Comparison of ENCODE assay signal across 25 cellular contexts in genomic region chr22:48101704-48102103, GRCh38.
DNase-seq lines count a peak whose midpoint lies in the region; ATAC-seq, FAIRE-seq and TF ChIP-seq lines count a peak whose summit lies in the region.
"Had no signal": no experiment of that assay in that cellular context is flagged by ENCODE, and none has a peak within 500 bp of the region (broad histone marks: within the 10 kb centered on the region; RNA-seq: fewer than 3 reads in every experiment).

No MANE protein-coding gene starts in this region.

- H3K27me3 Mint-ChIP-seq in activated CD4-positive, alpha-beta T cell treated with anti-CD3 and anti-CD28 coated beads, Interleukin-2, amount 10 ng/mL, durations not matched to agents 7 days and 5 days = peaks cover 10% of the 10 kb centered on the region

- no peak overlapping the region for H3K9ac ChIP-seq in OCI-LY1 (ENCODE audit: low read length)

- H3K9me2 ChIP-seq in OCI-LY1 (ENCODE audit: low read depth, low read length) = no peaks in the 10 kb centered on the region

- peak overlapping the region; percentile 31 for H3K27ac Mint-ChIP-seq in activated CD4-positive, alpha-beta T cell treated with anti-CD3 and anti-CD28 coated beads, Interleukin-2, amount 10 ng/mL, durations not matched to agents 7 days and 5 days

- CTCF ChIA-PET in activated CD4-positive, alpha-beta T cell treated with anti-CD3 and anti-CD28 coated beads, Interleukin-2, amount 10 ng/mL, durations not matched to agents 7 days and 5 days (lab: Charles Lee) = no interaction called here

- TF ChIP-seq POLR2A in vagina (IDR thresholded peaks at IDR 0.05) (no peak), H54 (IDR thresholded peaks at IDR 0.05; ENCODE audit: low read depth, low read length) (no peak)

- H3K36me3 ChIP-seq in OCI-LY1 (ENCODE audit: insufficient read depth, low read length) (no peaks in the 10 kb centered on the region), vagina (no peaks in the 10 kb centered on the region)

- ATAC-seq in left lobe of liver (no peak), GM21619 (IDR thresholded peaks at IDR 0.05; ENCODE audit: unreplicated experiment) (no peak)
- ATAC-seq: HepG2 had no signal

- no peak overlapping the region for H3K4me2 ChIP-seq in OCI-LY1 (ENCODE audit: low read length)
- H3K4me2 ChIP-seq: PC-9 had no signal

- no peak for DNase-seq in activated CD4-positive, alpha-beta T cell treated with anti-CD3 and anti-CD28 coated beads, Interleukin-2, amount 10 ng/mL, durations not matched to agents 7 days and 5 days
- no peak for DNase-seq in activated CD4-positive, alpha-beta T cell treated with anti-CD3 and anti-CD28 coated beads for 48 hours
- DNase-seq in left lobe of liver (ENCODE audit: low spot score) = peak; percentile 27
- DNase-seq in vagina (ENCODE audit: extremely low spot score in 2 of 2) = peak; percentile 37 to 79
- no peak for DNase-seq in stimulated activated CD4-positive, alpha-beta T cell treated with anti-CD3 and anti-CD28 coated beads, Interleukin-12 subunit alpha, Interleukin-12 subunit beta, amount 100 ng/mL, for 4 hours
- no peak for DNase-seq in H54 (ENCODE audit: insufficient read length, low spot score)
- DNase-seq: 8988T; CD4-positive, alpha-beta memory T cell; DMS153; EL; KBM-7; MV-4-11; NCI-H187; NCI-H2107; NCI-H226; NCI-H524; NCI-H82; PC-9; SIG-M5 had no signal

- H3K4me1 ChIP-seq in OCI-LY1 (ENCODE audit: insufficient read depth, low read length, severe bottlenecking) = peaks cover 88% of the 10 kb centered on the region
- no peaks in the 10 kb centered on the region for H3K4me1 ChIP-seq in vagina

- H3K4me3 ChIP-seq in OCI-LY1 (ENCODE audit: low read depth, low read length, poor library complexity, severe bottlenecking) (no peak overlapping the region), vagina (no peak overlapping the region)
- H3K4me3 ChIP-seq: PC-9 had no signal

- FAIRE-seq in H54 (lab: Jason Lieb, UNC) = no peak
- FAIRE-seq: GM12891, H1, HepG2 had no signal

- H3K27ac ChIP-seq in OCI-LY1 (ENCODE audit: low read depth, low read length, poor library complexity, severe bottlenecking) (peak overlapping the region; percentile 99), vagina (no peak overlapping the region)
- H3K27ac ChIP-seq: PC-9, RWPE1 had no signal

- H3K4me3 Mint-ChIP-seq in activated CD4-positive, alpha-beta T cell treated with anti-CD3 and anti-CD28 coated beads, Interleukin-2, amount 10 ng/mL, durations not matched to agents 7 days and 5 days = no peak overlapping the region

- peaks cover 4% of the 10 kb centered on the region; the same call in 1 of the 2 replicates for H3F3A ChIP-seq in OCI-LY1 (ENCODE audit: insufficient read depth, low read length)

- POLR2A ChIA-PET in activated CD4-positive, alpha-beta T cell treated with anti-CD3 and anti-CD28 coated beads, Interleukin-2, amount 10 ng/mL, durations not matched to agents 7 days and 5 days (lab: Charles Lee) = no interaction called here

- no peak overlapping the region for H2AFZ ChIP-seq in OCI-LY1 (ENCODE audit: low read length)
- H2AFZ ChIP-seq: PC-9 had no signal

- peaks cover 7% of the 10 kb centered on the region for H3K36me3 Mint-ChIP-seq in activated CD4-positive, alpha-beta T cell treated with anti-CD3 and anti-CD28 coated beads, Interleukin-2, amount 10 ng/mL, durations not matched to agents 7 days and 5 days (ENCODE audit: low read depth)

- 0 out of 2 replicates have a peak, but pooled peaks cover 2% of the 10 kb centered on the region for H3K9me3 ChIP-seq in OCI-LY1 (ENCODE audit: low read length)
- no peaks in the 10 kb centered on the region for H3K9me3 ChIP-seq in vagina

- TF ChIP-seq CTCF in OCI-LY1 (IDR thresholded peaks at IDR 0.05; ENCODE audit: low read length) = no peak
- no peak for TF ChIP-seq CTCF in vagina (IDR thresholded peaks at IDR 0.05)

- peaks cover 45% of the 10 kb centered on the region for H3K4me1 Mint-ChIP-seq in activated CD4-positive, alpha-beta T cell treated with anti-CD3 and anti-CD28 coated beads, Interleukin-2, amount 10 ng/mL, durations not matched to agents 7 days and 5 days

- H3K27me3 ChIP-seq in OCI-LY1 (ENCODE audit: insufficient read depth, low read length) (no peaks in the 10 kb centered on the region), vagina (no peaks in the 10 kb centered on the region)

- no peaks in the 10 kb centered on the region for H4K20me1 ChIP-seq in OCI-LY1 (ENCODE audit: insufficient read depth, low read length)

- intact Hi-C loops in vagina (cut with DNase I) = no loop called here

- H3K79me2 ChIP-seq in OCI-LY1 (ENCODE audit: insufficient read depth, low read length) = no peaks in the 10 kb centered on the region

- peaks cover 13% of the 10 kb centered on the region for H3K9me3 Mint-ChIP-seq in activated CD4-positive, alpha-beta T cell treated with anti-CD3 and anti-CD28 coated beads, Interleukin-2, amount 10 ng/mL, durations not matched to agents 7 days and 5 days

Comparison
In these comparisons a context has a peak if more than half of its experiments do, and no peak if none do; other contexts are left out.
1. DNase-seq: peak in left lobe of liver (single experiment) and vagina (2 of 2); none in activated CD4-positive, alpha-beta T cell treated with anti-CD3 and anti-CD28 coated beads, Interleukin-2, amount 10 ng/mL, durations not matched to agents 7 days and 5 days (single experiment), activated CD4-positive, alpha-beta T cell treated with anti-CD3 and anti-CD28 coated beads for 48 hours (single experiment), stimulated activated CD4-positive, alpha-beta T cell treated with anti-CD3 and anti-CD28 coated beads, Interleukin-12 subunit alpha, Interleukin-12 subunit beta, amount 100 ng/mL, for 4 hours (single experiment) and H54 (single experiment).